11 cellular contexts compared by ENCODE assay signal in genomic region chr6:3414704-3415453, GRCh38. TPM values are rescaled to one million over a fixed set of nuclear protein-coding genes. Genes with fewer than 3 reads are reported as not detected.
DNase-seq lines count a peak whose midpoint lies in the region; ATAC-seq and TF ChIP-seq lines count a peak whose summit lies in the region.
"Had no signal": no experiment of that assay in that cellular context is flagged by ENCODE, and none has a peak within 500 bp of the region (broad histone marks: within the 10 kb centered on the region; RNA-seq: fewer than 3 reads in every experiment).

No MANE protein-coding gene starts in this region.

- TF ChIP-seq CTCF in epithelial cell of esophagus (IDR thresholded peaks at IDR 0.05; ENCODE audit: insufficient read depth, low read depth, low read length, missing control alignments), result no peak
- TF ChIP-seq CTCF in upper lobe of right lung (IDR thresholded peaks at IDR 0.05), result no peak

- H4K20me1 ChIP-seq in GM23248 (ENCODE audit: insufficient read depth), result no peaks in the 10 kb centered on the region

- peaks cover 4% of the 10 kb centered on the region; the same call in 1 of the 2 replicates for H3K79me2 ChIP-seq in GM23248 (ENCODE audit: insufficient read depth)

- in situ Hi-C loops in GM23248 (cut with MboI), result no loop called here

- H3K4me3 ChIP-seq in epithelial cell of esophagus (ENCODE audit: low read length), result no peak overlapping the region
- no peak overlapping the region for H3K4me3 ChIP-seq in upper lobe of right lung
- H3K4me3 ChIP-seq in GM23248, result no peak overlapping the region
- H3K4me3 ChIP-seq: adrenal gland had no signal

- peak; percentile 57 for ATAC-seq in upper lobe of right lung
- ATAC-seq: SK-N-SH treated with all-trans-retinoic acid at 6 μM for 48 hours had no signal

- no peak overlapping the region for H2AFZ ChIP-seq in GM23248

- H3F3A ChIP-seq in GM23248 (ENCODE audit: insufficient read depth), result peaks cover 9% of the 10 kb centered on the region

- no peaks in the 10 kb centered on the region for H3K36me3 ChIP-seq in upper lobe of right lung
- H3K36me3 ChIP-seq in GM23248 (ENCODE audit: low read depth), result no peaks in the 10 kb centered on the region
- H3K36me3 ChIP-seq: adrenal gland had no signal

- H3K27me3 ChIP-seq in upper lobe of right lung (no peaks in the 10 kb centered on the region), GM23248 (replicated peaks; ENCODE audit: insufficient read depth) (no peaks in the 10 kb centered on the region)
- H3K27me3 ChIP-seq: adrenal gland had no signal

- peaks cover 22% of the 10 kb centered on the region for H3K4me1 ChIP-seq in upper lobe of right lung
- H3K4me1 ChIP-seq in GM23248 (ENCODE audit: insufficient read depth), result peaks cover 9% of the 10 kb centered on the region
- H3K4me1 ChIP-seq: adrenal gland had no signal

- intact Hi-C loops in upper lobe of right lung (cut with DNase I), result no loop called here

- no peak overlapping the region for H3K4me2 ChIP-seq in GM23248 (ENCODE audit: unreplicated experiment)

- H3K9ac ChIP-seq in GM23248, result no peak overlapping the region

- DNase-seq in stimulated activated CD4-positive, alpha-beta T cell treated with anti-CD3 and anti-CD28 coated beads, Interleukin-15, amount 100 ng/mL, for 24 hours, result peak; percentile 45
- no peak for DNase-seq in stimulated activated CD4-positive, alpha-beta T cell treated with anti-CD3 and anti-CD28 coated beads, Interleukin-4, amount 100 ng/mL, for 4 hours
- DNase-seq in RPMI8226 (peak; percentile 67), epithelial cell of esophagus (ENCODE audit: low read depth) (peak; percentile 97), upper lobe of right lung (no peak), SHP77 treated with DMSO at 0.1 percent for 48 hours (lab: John Stamatoyannopoulos, UW) (no peak), GM23248 (no peak), NCI-H2171 treated with DMSO at 0.1 percent for 48 hours (lab: John Stamatoyannopoulos, UW) (no peak)
- DNase-seq: adrenal gland, NCI-H1092 had no signal

- no peaks in the 10 kb centered on the region for H3K9me2 ChIP-seq in GM23248 (ENCODE audit: insufficient read depth)

- H3K9me3 ChIP-seq in upper lobe of right lung (no peaks in the 10 kb centered on the region), GM23248 (ENCODE audit: low read depth) (no peaks in the 10 kb centered on the region)
- H3K9me3 ChIP-seq: adrenal gland had no signal

- H3K27ac ChIP-seq in upper lobe of right lung (no peak overlapping the region), GM23248 (no peak overlapping the region)
- H3K27ac ChIP-seq: adrenal gland had no signal

- 86 to 87% methylated on average over 12 of the region's 12 CpGs for WGBS in GM23248 (ENCODE audit: low coverage in 1 of 2, low lambda C conversion rate in 2 of 2, missing lambda C conversion rate in 2 of 2), 2 experiments

RNA-seq across cellular contexts. Expression of gene SLC22A23, which starts 42.0 kb away (rescaled TPM):
- total RNA-seq in upper lobe of right lung, result 19.2 TPM
- 7.3 and 9.5 TPM in 2 replicates for total RNA-seq in GM23248 (2014; rRNA removed; shearing (Covaris generic))
- 2.4 TPM in 2 replicates for polyA plus RNA-seq in GM23248 (2016; fragmentation: Nextera tagmentation; extraction: Ambion mirVana)

Comparison
In these comparisons a context has a peak if more than half of its experiments do, and no peak if none do; other contexts are left out.
1. DNase-seq: peak in stimulated activated CD4-positive, alpha-beta T cell treated with anti-CD3 and anti-CD28 coated beads, Interleukin-15, amount 100 ng/mL, for 24 hours (single experiment), RPMI8226 (single experiment) and epithelial cell of esophagus (single experiment); none in stimulated activated CD4-positive, alpha-beta T cell treated with anti-CD3 and anti-CD28 coated beads, Interleukin-4, amount 100 ng/mL, for 4 hours (0 of 2), upper lobe of right lung (single experiment), SHP77 treated with DMSO at 0.1 percent for 48 hours (single experiment), GM23248 (single experiment) and NCI-H2171 treated with DMSO at 0.1 percent for 48 hours (single experiment).